Comparison of ENCODE assay signal across 8 cellular contexts in genomic region chr6:25556516-25556915, GRCh38.
DNase-seq lines count a peak whose midpoint lies in the region; ATAC-seq, FAIRE-seq and TF ChIP-seq lines count a peak whose summit lies in the region.

No MANE protein-coding gene starts in this region.

- intact Hi-C loops in activated B cell treated with CpG ODN at 0.5 μM for 24 hours (cut with micrococcal nuclease) = loop anchor here (1.0 to 5.0 kb wide), 6 partner anchors 46 to 436 kb away; no protein-coding TSS in a partner anchor

- no peaks in the 10 kb centered on the region for H3K36me3 ChIP-seq in bronchial epithelial cell (ENCODE audit: control insufficient read depth, insufficient read depth, low read length)

- DNase-seq in ACHN (peak; percentile 73), GM20000 (ENCODE audit: low spot score) (peak; percentile 61), NCI-H2171 treated with DMSO at 0.1 percent for 48 hours (lab: John Stamatoyannopoulos, UW) (peak; percentile 63), activated B cell treated with CpG ODN at 0.5 μM for 24 hours (peak; percentile 47), bronchial epithelial cell (ENCODE audit: low read depth) (peak; percentile 69), islet precursor cell (peak; percentile 84), GOT3 (lab: John Stamatoyannopoulos, UW) (no peak)
- DNase-seq in stimulated activated CD4-positive, alpha-beta T cell treated with anti-CD3 and anti-CD28 coated beads, Interleukin-1b, Interleukin-23, amount 100 ng/mL, for 4 hours (ENCODE audit: low read depth in 2 of 2) = peak; percentile 72 to 78

- H3K27me3 Mint-ChIP-seq in activated B cell treated with CpG ODN at 0.5 μM for 24 hours = no peaks in the 10 kb centered on the region

- ATAC-seq in activated B cell treated with CpG ODN at 0.5 μM for 24 hours (ENCODE audit: low read depth) = peak; percentile 47

- H3K4me3 ChIP-seq in bronchial epithelial cell (ENCODE audit: low read depth, low read length) = no peak overlapping the region

- POLR2A ChIA-PET in activated B cell treated with CpG ODN at 0.5 μM for 24 hours (lab: Charles Lee) = interaction anchor here (1.4 kb wide), 1 partner anchor 277 kb away, joined by 3 read pairs; the partner anchor contains the start of gene CARMIL1

- peak; percentile 53 for TF ChIP-seq CTCF in GM20000 (IDR thresholded peaks at IDR 0.05; ENCODE audit: extremely low read depth, missing control alignments)
- TF ChIP-seq CTCF in activated B cell treated with CpG ODN at 0.5 μM for 24 hours (IDR thresholded peaks at IDR 0.05) = peak; percentile 90
- TF ChIP-seq CTCF in bronchial epithelial cell (IDR thresholded peaks at IDR 0.05; ENCODE audit: insufficient read depth, low read length, severe bottlenecking) = peak; percentile 75

- H3K27ac Mint-ChIP-seq in activated B cell treated with CpG ODN at 0.5 μM for 24 hours = no peak overlapping the region

- H3K4me1 Mint-ChIP-seq in activated B cell treated with CpG ODN at 0.5 μM for 24 hours = peaks cover 9% of the 10 kb centered on the region

- CTCF ChIA-PET in activated B cell treated with CpG ODN at 0.5 μM for 24 hours (lab: Charles Lee) = interaction anchor here (0.6 to 7.0 kb wide), 16 partner anchors 11 to 335 kb away, joined by 3 to 61 read pairs (median 3); partner anchors contain the start of gene CARMIL1

- in situ Hi-C loops in ACHN (cut with HindIII; ENCODE audit: low pct_ligation_motif_present, low pct_unique_long_range_greater_than_20kb, low sequenced_read_pairs) = no loop called here

- H3K4me3 Mint-ChIP-seq in activated B cell treated with CpG ODN at 0.5 μM for 24 hours = no peak overlapping the region

- H3K9me3 Mint-ChIP-seq in activated B cell treated with CpG ODN at 0.5 μM for 24 hours = no peaks in the 10 kb centered on the region

- FAIRE-seq in bronchial epithelial cell (lab: Jason Lieb, UNC) = no peak

- no peaks in the 10 kb centered on the region for H3K36me3 Mint-ChIP-seq in activated B cell treated with CpG ODN at 0.5 μM for 24 hours (ENCODE audit: low read depth)

- no peaks in the 10 kb centered on the region for H3K27me3 ChIP-seq in bronchial epithelial cell (ENCODE audit: control insufficient read depth, insufficient read depth, low read length)
